Comparison of ENCODE assay signal across 14 cellular contexts in the genomic region with DNA sequence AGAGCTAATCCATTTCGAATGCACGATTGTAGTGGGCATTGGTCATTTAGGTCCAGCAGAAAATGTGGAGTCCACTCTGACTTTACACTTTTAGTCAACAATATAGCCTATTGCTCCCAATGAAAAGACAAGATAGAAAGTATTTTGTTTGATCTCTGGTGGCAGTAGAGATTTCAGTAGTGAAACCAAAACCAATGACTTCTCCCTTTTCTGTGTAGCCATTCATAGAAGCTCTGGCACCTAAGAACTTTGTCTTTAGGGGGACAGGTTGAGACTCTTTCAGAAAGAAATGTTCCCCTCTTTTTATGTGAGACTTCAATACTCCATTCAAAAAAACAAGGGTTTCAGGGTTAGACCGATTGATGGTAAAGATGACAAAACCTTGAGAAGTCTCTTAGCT.
DNase-seq lines count a peak whose midpoint lies in the region; ATAC-seq, FAIRE-seq and TF ChIP-seq lines count a peak whose summit lies in the region.
"Had no signal": no experiment of that assay in that cellular context is flagged by ENCODE, and none has a peak within 500 bp of the region (broad histone marks: within the 10 kb centered on the region; RNA-seq: fewer than 3 reads in every experiment).

No MANE protein-coding gene starts in this region.

- FAIRE-seq in GM12892 (lab: Jason Lieb, UNC): no peak

- 67% methylated on average over 3 of the region's 3 CpGs for WGBS in upper lobe of left lung, 2 donors
- WGBS in sigmoid colon, 2 donors: 43 to 67% methylated on average over 3 of the region's 3 CpGs

- TF ChIP-seq CTCF in upper lobe of left lung (IDR thresholded peaks at IDR 0.05) (no peak), sigmoid colon (IDR thresholded peaks at IDR 0.05) (no peak)

- intact Hi-C loops in sigmoid colon (cut with DNase I): no loop called here

- H3K4me1 ChIP-seq in upper lobe of left lung (no peaks in the 10 kb centered on the region), sigmoid colon (no peaks in the 10 kb centered on the region)

- H3K36me3 ChIP-seq in upper lobe of left lung (no peaks in the 10 kb centered on the region), sigmoid colon (no peaks in the 10 kb centered on the region)

- ATAC-seq in GM18511 (IDR thresholded peaks at IDR 0.05; ENCODE audit: unreplicated experiment) (peak; percentile 96), GM21381 (IDR thresholded peaks at IDR 0.05; ENCODE audit: unreplicated experiment) (peak; percentile 66), HG02943 (IDR thresholded peaks at IDR 0.05; ENCODE audit: low read depth, unreplicated experiment) (peak; percentile 87), HG03469 (IDR thresholded peaks at IDR 0.05; ENCODE audit: unreplicated experiment) (peak; percentile 89), upper lobe of left lung (ENCODE audit: low FRiP score in 2 of 2) (no peak)
- ATAC-seq: HCT116 had no signal

- no peak for DNase-seq in GM12892 (ENCODE audit: insufficient read length)
- no peak for DNase-seq in upper lobe of left lung
- no peak for DNase-seq in sigmoid colon
- DNase-seq in NCI-H1436 (lab: John Stamatoyannopoulos, UW): no peak
- DNase-seq: amniotic stem cell, NCI-H1694 treated with DMSO at 0.1 percent for 48 hours had no signal

- H3K27me3 ChIP-seq in upper lobe of left lung (no peaks in the 10 kb centered on the region), sigmoid colon (no peaks in the 10 kb centered on the region)

- no peak overlapping the region for H3K4me3 ChIP-seq in upper lobe of left lung
- H3K4me3 ChIP-seq in sigmoid colon: no peak overlapping the region
- H3K4me3 ChIP-seq: coronary artery, SK-N-MC had no signal

- no peak for TF ChIP-seq POLR2A in GM12892 (IDR thresholded peaks at IDR 0.05; ENCODE audit: low read depth, low read length)
- TF ChIP-seq POLR2A in upper lobe of left lung (IDR thresholded peaks at IDR 0.05): no peak
- no peak for TF ChIP-seq POLR2A in sigmoid colon (IDR thresholded peaks at IDR 0.05)

- H3K9me3 ChIP-seq in upper lobe of left lung (no peaks in the 10 kb centered on the region), sigmoid colon (no peaks in the 10 kb centered on the region)

- H3K27ac ChIP-seq in upper lobe of left lung (no peak overlapping the region), sigmoid colon (no peak overlapping the region)
- H3K27ac ChIP-seq: coronary artery, SK-N-MC, VCaP had no signal

- no peak for TF ChIP-seq EP300 in upper lobe of left lung (IDR thresholded peaks at IDR 0.05)
- TF ChIP-seq EP300 in sigmoid colon (IDR thresholded peaks at IDR 0.05): no peak

Comparison
In these comparisons a context has a peak if more than half of its experiments do, and no peak if none do; other contexts are left out.
1. ATAC-seq: peak in GM18511 (single experiment), GM21381 (single experiment), HG02943 (single experiment) and HG03469 (single experiment); none in upper lobe of left lung (0 of 2).